ENCODE assay signal across 14 cellular contexts in genomic region chr22:17269224-17269606, GRCh38.
"Had no signal": no experiment of that assay in that cellular context is flagged by ENCODE, and none has a peak within 500 bp of the region (broad histone marks: within the 10 kb centered on the region; RNA-seq: fewer than 3 reads in every experiment).

No MANE protein-coding gene starts in this region.

- H3K27me3 ChIP-seq: ascending aorta, breast epithelium, uterus had no signal

- DNase-seq: activated naive CD4-positive, alpha-beta T cell treated with anti-CD3 and anti-CD28 coated beads for 36 hours; activated naive CD8-positive, alpha-beta T cell treated with anti-CD3 and anti-CD28 coated beads, Interleukin-2, amount 50 U/mL, for 24 hours; cerebellar nuclear complex; effector memory CD8-positive, alpha-beta T cell; naive B cell; stimulated activated CD4-positive, alpha-beta T cell treated with anti-CD3 and anti-CD28 coated beads, Interleukin-2, amount 100 ng/mL, for 48 hours; stimulated activated naive B cell treated with anti-CD40 and anti-IgM and Interleukin-4, amounts not matched to agents 10 μg/mL and 1 μg/mL and 100 μg/mL, for 72 hours; tibial artery; uterus had no signal

- H3K4me3 ChIP-seq: ascending aorta, breast epithelium, tibial artery, uterus had no signal

- H3K27ac ChIP-seq: ascending aorta, breast epithelium, epithelial cell of prostate, tibial artery, uterus had no signal

- H3K4me1 ChIP-seq: ascending aorta, tibial artery, uterus had no signal

- ATAC-seq: activated CD4-positive, CD25-positive, alpha-beta regulatory T cell treated with anti-CD3 and anti-CD28 coated beads, Interleukin-2, amount 50 U/mL, for 24 hours; activated T-helper 17 cell treated with anti-CD3 and anti-CD28 coated beads, Interleukin-2, amount 50 U/mL, for 72 hours had no signal

- H3K9me3 ChIP-seq: ascending aorta, breast epithelium, tibial artery, uterus had no signal

- H3K36me3 ChIP-seq: ascending aorta, breast epithelium, tibial artery, uterus had no signal
